In the genomic region with DNA sequence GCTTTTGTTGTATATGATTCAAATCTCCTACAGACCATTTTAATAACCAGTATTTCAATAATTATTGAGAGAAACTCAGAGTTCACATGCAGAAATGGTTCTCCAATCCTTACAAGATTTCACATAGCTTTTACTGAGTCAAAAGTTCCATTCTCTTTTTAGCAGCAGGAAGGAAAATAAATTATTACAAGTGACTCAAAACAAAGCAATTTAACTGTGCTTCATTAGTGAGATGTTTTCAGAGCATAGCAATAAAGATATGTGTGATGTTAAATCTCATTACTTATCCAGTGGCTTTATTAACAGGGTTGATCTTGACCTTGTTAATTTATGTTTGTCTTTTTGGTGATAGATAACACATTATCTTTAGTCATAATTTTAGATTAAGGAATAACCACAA, we compare ENCODE assay signal across 11 cellular contexts. TPM values are rescaled to one million over a fixed set of nuclear protein-coding genes. Genes with fewer than 3 reads are reported as not detected.
DNase-seq lines count a peak whose midpoint lies in the region; ATAC-seq and TF ChIP-seq lines count a peak whose summit lies in the region.
"Had no signal": no experiment of that assay in that cellular context is flagged by ENCODE, and none has a peak within 500 bp of the region (broad histone marks: within the 10 kb centered on the region; RNA-seq: fewer than 3 reads in every experiment).

No MANE protein-coding gene starts in this region.

- H3K9ac ChIP-seq in adipocyte (ENCODE audit: low read length) = peak overlapping the region; percentile 17

- no peak for ATAC-seq in GM19463 (IDR thresholded peaks at IDR 0.05; ENCODE audit: unreplicated experiment)
- ATAC-seq: GM23338; stimulated activated naive CD8-positive, alpha-beta T cell treated with anti-CD3 and anti-CD28 coated beads, Interleukin-15, amount 100 ng/mL, for 72 hours had no signal

- H3K27me3 ChIP-seq in adipocyte (replicated peaks; ENCODE audit: control insufficient read depth, insufficient read depth, low read length) (no peaks in the 10 kb centered on the region), sigmoid colon (no peaks in the 10 kb centered on the region)

- intact Hi-C loops in sigmoid colon (cut with DNase I) = no loop called here

- no peak for TF ChIP-seq CTCF in fibroblast of mammary gland (conservative IDR thresholded peaks at IDR 0.05; ENCODE audit: control insufficient read depth, insufficient read depth, low read depth, low read length)
- no peak for TF ChIP-seq CTCF in sigmoid colon (IDR thresholded peaks at IDR 0.05)

- H3K36me3 ChIP-seq in adipocyte (ENCODE audit: control insufficient read depth, insufficient read depth, low read length, severe bottlenecking) (no peaks in the 10 kb centered on the region), sigmoid colon (no peaks in the 10 kb centered on the region)

- TF ChIP-seq EP300 in sigmoid colon (IDR thresholded peaks at IDR 0.05) = peak in 2 of 4 donors; percentile 20 to 22

- peak overlapping the region; percentile 16 for H3K4me3 ChIP-seq in adipocyte (ENCODE audit: low read length)
- H3K4me3 ChIP-seq in fibroblast of mammary gland (ENCODE audit: control insufficient read depth, low read depth, low read length) = no peak overlapping the region
- no peak overlapping the region for H3K4me3 ChIP-seq in sigmoid colon
- H3K4me3 ChIP-seq: GM23338 had no signal

- H3K9me3 ChIP-seq in adipocyte (ENCODE audit: control insufficient read depth, low read length) (no peaks in the 10 kb centered on the region), sigmoid colon (no peaks in the 10 kb centered on the region)

- peaks cover 35% of the 10 kb centered on the region for H3K4me1 ChIP-seq in adipocyte (ENCODE audit: control insufficient read depth, insufficient read depth, low read length)
- peaks cover 0 to 87% (median 69%) of the 10 kb centered on the region in 4 donors for H3K4me1 ChIP-seq in sigmoid colon

- TF ChIP-seq POLR2A in sigmoid colon (IDR thresholded peaks at IDR 0.05) = no peak

- H3K27ac ChIP-seq in sigmoid colon = peak overlapping the region; percentile 44 to 88 (median 76)
- H3K27ac ChIP-seq: C4-2B had no signal

- DNase-seq in GM03348 (ENCODE audit: low spot score) (peak; percentile 45), adipocyte (ENCODE audit: low read depth) (peak; percentile 76), fibroblast of mammary gland (ENCODE audit: low read depth) (peak; percentile 65), sigmoid colon (no peak), cortex of kidney (lab: John Stamatoyannopoulos, UW) (no peak), DMS153 (lab: John Stamatoyannopoulos, UW) (no peak), T1000 (lab: John Stamatoyannopoulos, UW) (no peak)
- DNase-seq: stimulated activated naive CD8-positive, alpha-beta T cell treated with anti-CD3 and anti-CD28 coated beads, Interleukin-15, amount 100 ng/mL, for 72 hours had no signal

RNA-seq across cellular contexts. Expression of a gene that starts 22.0 kb away (rescaled TPM):
- total RNA-seq in sigmoid colon = 10 to 100 TPM; 55.3 to 73.8 (median 62.8) TPM
- 10 to 100 TPM; 18.5 to 23.4 (median 20.9) TPM for polyA plus RNA-seq in sigmoid colon

Comparison
In these comparisons a context has a peak if more than half of its experiments do, and no peak if none do; other contexts are left out.
1. DNase-seq: peak in GM03348 (single experiment), adipocyte (single experiment) and fibroblast of mammary gland (single experiment); none in sigmoid colon (single experiment), cortex of kidney (single experiment), DMS153 (single experiment) and T1000 (single experiment).